In genomic region chr9:37575921-37576721, GRCh38 we compare ENCODE assay signal across 8 cellular contexts. TPM values are rescaled to one million over a fixed set of nuclear protein-coding genes. Genes with fewer than 3 reads are reported as not detected.
A peak's percentile ranks its signal among the peaks of the same experiment; 100 is the strongest.
DNase-seq lines count a peak whose midpoint lies in the region; ATAC-seq and TF ChIP-seq lines count a peak whose summit lies in the region.

FBXO10 (minus strand) TSS chr9:37576380; CDS start chr9:37541768, 34,612 bp downstream.

- H3K9me3 Mint-ChIP-seq in Caco-2 (ENCODE audit: unreplicated experiment) = no peaks in the 10 kb centered on the region

- 1% methylated on average over 26 to 81 of the region's 81 CpGs for WGBS in heart left ventricle, 4 donors
- 0 to 2% (median 0%) methylated on average over 30 to 81 of the region's 81 CpGs for WGBS in ovary, 3 donors
- 0 to 1% methylated on average over 69 to 81 of the region's 81 CpGs for WGBS in aorta, 2 donors

- H3K27me3 ChIP-seq in Caco-2 (replicated peaks; ENCODE audit: control insufficient read depth, insufficient read depth, low read length) = no peaks in the 10 kb centered on the region
- no peaks in the 10 kb centered on the region for H3K27me3 ChIP-seq in SJCRH30
- no peaks in the 10 kb centered on the region for H3K27me3 ChIP-seq in heart left ventricle
- no peaks in the 10 kb centered on the region for H3K27me3 ChIP-seq in ovary
- H3K27me3 ChIP-seq in aorta (ENCODE audit: control insufficient read depth in 1 of 2, insufficient read depth in 2 of 2, low read length in 1 of 2) = no peaks in the 10 kb centered on the region

- H3K27ac ChIP-seq in SJCRH30 (peak within 1 kb of the TSS; percentile 88), heart left ventricle (peak within 1 kb of the TSS; percentile 27 to 90 (median 80)), ovary (peak within 1 kb of the TSS; percentile 25 to 53), aorta (ENCODE audit: low read depth in 1 of 2, low read length in 2 of 2) (peak within 1 kb of the TSS in 1 of 2 donors; percentile 53)

- CTCF ChIA-PET in Caco-2 (lab: Charles Lee) = no interaction called here

- H3K9me3 ChIP-seq in Caco-2 (no peaks in the 10 kb centered on the region), SJCRH30 (replicated peaks) (no peaks in the 10 kb centered on the region), heart left ventricle (no peaks in the 10 kb centered on the region), ovary (no peaks in the 10 kb centered on the region), aorta (ENCODE audit: control insufficient read depth, low read length) (no peaks in the 10 kb centered on the region)

- peak within 1 kb of the TSS; percentile 35 for H3K27ac Mint-ChIP-seq in Caco-2 (ENCODE audit: unreplicated experiment)

- H3K4me1 ChIP-seq in Caco-2 (no peaks in the 10 kb centered on the region), SJCRH30 (peaks cover 27% of the 10 kb centered on the region), heart left ventricle (peaks cover 0 to 24% (median 18%) of the 10 kb centered on the region in 12 donors), ovary (ENCODE audit: insufficient read depth) (peaks cover 4% of the 10 kb centered on the region), aorta (ENCODE audit: control insufficient read depth in 1 of 2, insufficient read depth in 2 of 2, low read length in 2 of 2) (no peaks in the 10 kb centered on the region)

- H3K4me1 Mint-ChIP-seq in Caco-2 (ENCODE audit: low read depth, unreplicated experiment) = no peaks in the 10 kb centered on the region

- no TSS peak for BruUV-seq in Caco-2 (replicated peaks; lab: Mats Ljungman, UMichigan)

- no peaks in the 10 kb centered on the region for H3K27me3 Mint-ChIP-seq in Caco-2 (ENCODE audit: insufficient read depth, unreplicated experiment)

- TF ChIP-seq CTCF in Caco-2 (IDR thresholded peaks at IDR 0.05; ENCODE audit: insufficient read depth in 1 of 2, low read depth in 1 of 2, low read length in 1 of 2, severe bottlenecking in 1 of 2, unreplicated experiment in 1 of 2) (no peak), heart left ventricle (IDR thresholded peaks at IDR 0.05) (peak in 1 of 12 donors; percentile 4), ovary (IDR thresholded peaks at IDR 0.05) (no peak)

- no peak for TF ChIP-seq EP300 in ovary (IDR thresholded peaks at IDR 0.05)

- peak within 1 kb of the TSS; percentile 77 for H3K4me3 Mint-ChIP-seq in Caco-2 (ENCODE audit: unreplicated experiment)

- DNase-seq in Caco-2 (peak; percentile 46 to 57), HT1080 (ENCODE audit: low read depth) (peak; percentile 32), SJCRH30 (peak; percentile 79 to 81), amniotic stem cell (lab: John Stamatoyannopoulos, UW) (peak; percentile 28), heart left ventricle (peak; percentile 69 to 86 (median 78)), ovary (peak; percentile 61 to 82 (median 70)), aorta (peak; percentile 80 to 90)

- POLR2A ChIA-PET in Caco-2 (lab: Charles Lee) = interaction anchor here (1.0 kb wide), 1 partner anchor 16 kb away, joined by 3 read pairs; no protein-coding TSS in a partner anchor

- ATAC-seq in GM21367 (IDR thresholded peaks at IDR 0.05; ENCODE audit: unreplicated experiment) = peak; percentile 64
- ATAC-seq in heart left ventricle = peak; percentile 81 to 97 (median 95)
- ATAC-seq in aorta (ENCODE audit: low FRiP score) = peak; percentile 91

- H3K36me3 ChIP-seq in Caco-2 (ENCODE audit: control insufficient read depth, insufficient read depth, low read length) = no peaks in the 10 kb centered on the region
- H3K36me3 ChIP-seq in SJCRH30 = peaks cover 14% of the 10 kb centered on the region
- peaks cover 0 to 8% (median 0%) of the 10 kb centered on the region in 9 donors for H3K36me3 ChIP-seq in heart left ventricle
- no peaks in the 10 kb centered on the region for H3K36me3 ChIP-seq in ovary
- H3K36me3 ChIP-seq in aorta (ENCODE audit: control insufficient read depth in 1 of 2, insufficient read depth in 2 of 2, low read length in 1 of 2) = no peaks in the 10 kb centered on the region

- H3K36me3 Mint-ChIP-seq in Caco-2 (ENCODE audit: insufficient read depth, unreplicated experiment) = peaks cover 37% of the 10 kb centered on the region

- TF ChIP-seq POLR2A in heart left ventricle (IDR thresholded peaks at IDR 0.05) = peak in 1 of 2 donors; percentile 64
- TF ChIP-seq POLR2A in ovary (IDR thresholded peaks at IDR 0.05) = no peak

- peak within 1 kb of the TSS; percentile 64 for H3K4me3 ChIP-seq in Caco-2 (ENCODE audit: low read depth, low read length)
- peak within 1 kb of the TSS; percentile 87 for H3K4me3 ChIP-seq in SJCRH30
- peak within 1 kb of the TSS; percentile 68 to 98 (median 82) for H3K4me3 ChIP-seq in heart left ventricle
- H3K4me3 ChIP-seq in ovary = peak within 1 kb of the TSS; percentile 54
- H3K4me3 ChIP-seq in aorta (ENCODE audit: low read length in 2 of 2) = peak within 1 kb of the TSS; percentile 39 to 78

- intact Hi-C loops in Caco-2 (cut with micrococcal nuclease; ENCODE audit: unreplicated experiment) (no loop called here), heart left ventricle (cut with DNase I) (loop anchor here in 6 of 10 donors (2.0 to 10.0 kb wide), 6 partner anchors 81 to 151 kb away; partner anchors contain the start of genes POLR1E (in 4 of the 6), GRHPR (in 1 of the 6) and ZBTB5 (in 1 of the 6)), ovary (cut with DNase I) (loop anchor here in 1 of 4 donors (10.0 kb wide), 2 partner anchors 161 to 209 kb away; partner anchors contain the start of gene EXOSC3), aorta (cut with DNase I) (loop anchor here in 1 of 2 donors (5.0 kb wide), 2 partner anchors 89 to 109 kb away; partner anchors contain the start of genes POLR1E and ZBTB5)

RNA-seq across cellular contexts. Expression of gene FBXO10, which starts in this region (rescaled TPM):
- 6.9 and 8.1 TPM in 2 replicates for total RNA-seq in Caco-2 (2022)
- total RNA-seq in HT1080 (2014; rRNA removed; shearing (Covaris generic)) = 2.9 and 5.9 TPM in 2 replicates
- polyA plus RNA-seq in HT1080 (2015; cell fraction: cytosol; rRNA removed) = 2.2 and 3.0 TPM in 2 replicates
- 5.6 and 6.0 TPM in 2 replicates for polyA plus RNA-seq in HT1080 (2015; cell fraction: nucleus; rRNA removed)
- total RNA-seq in SJCRH30 (2014; rRNA removed; shearing (Covaris generic)) = 31.3 and 32.2 TPM in 2 replicates
- total RNA-seq in heart left ventricle = 1 to 10 TPM; 5.5 to 9.8 (median 7.3) TPM
- 1 to 10 TPM; 2.4 to 6.0 TPM for polyA plus RNA-seq in heart left ventricle
- 1 to 10 TPM; 3.0 to 7.2 (median 4.7) TPM for total RNA-seq in ovary
- 1 to 10 TPM; 3.2 to 6.7 TPM for polyA plus RNA-seq in ovary
- total RNA-seq in aorta = 1 to 10 TPM; 6.2 to 7.8 TPM
- polyA plus RNA-seq in aorta = 1 to 10 TPM in 1 of 2 donors, under 1 TPM in 1; 0.38 to 7.4 TPM

Comparison
In these comparisons a context has a peak if more than half of its experiments do, and no peak if none do; other contexts are left out.
1. DNase-seq: peak in every context shown above with its lines; median percentile 85 in aorta; 80 in SJCRH30; 78 in heart left ventricle; 70 in ovary; 52 in Caco-2; 32 in HT1080; 28 in amniotic stem cell.